Comparison of ENCODE assay signal across 20 cellular contexts in genomic region chr2:183610724-183611123, GRCh38.
DNase-seq lines count a peak whose midpoint lies in the region; ATAC-seq and TF ChIP-seq lines count a peak whose summit lies in the region.
"Had no signal": no experiment of that assay in that cellular context is flagged by ENCODE, and none has a peak within 500 bp of the region (broad histone marks: within the 10 kb centered on the region; RNA-seq: fewer than 3 reads in every experiment).

No MANE protein-coding gene starts in this region.

- H3K4me3 ChIP-seq in retinal pigment epithelial cell (ENCODE audit: low read length): no peak overlapping the region
- H3K4me3 ChIP-seq: K562, thyroid gland had no signal

- DNase-seq in DMS 273 (lab: John Stamatoyannopoulos, UW; ENCODE audit: unreplicated experiment): peak; percentile 12
- DNase-seq in DMS 273 treated with DMSO at 0.1 percent for 48 hours (lab: John Stamatoyannopoulos, UW): no peak
- peak; percentile 8 for DNase-seq in NCI-H226
- DNase-seq in iPS DF 19.7 (ENCODE audit: low read depth, low spot score): peak; percentile 15
- no peak for DNase-seq in retinal pigment epithelial cell (ENCODE audit: low read depth)
- no peak for DNase-seq in activated CD4-positive, alpha-beta T cell treated with anti-CD3 and anti-CD28 coated beads, Interleukin-2, amount 50 U/mL, for 4 hours
- DNase-seq in NCI-H446 (lab: John Stamatoyannopoulos, UW): no peak
- DNase-seq: activated CD4-positive, alpha-beta T cell treated with anti-CD3 and anti-CD28 coated beads for 48 hours; activated naive CD4-positive, alpha-beta T cell treated with anti-CD3 and anti-CD28 coated beads for 36 hours; CD8-positive, alpha-beta T cell; DND-41; effector CD8-positive, alpha-beta T cell; foreskin fibroblast; NCI-H1436; NCI-H524; stimulated activated naive CD8-positive, alpha-beta T cell treated with anti-CD3 and anti-CD28 coated beads, Interleukin-15, amount 100 ng/mL, for 72 hours; T-helper 2 cell; thyroid gland had no signal

- no peak for ATAC-seq in GM18505 (IDR thresholded peaks at IDR 0.05; ENCODE audit: unreplicated experiment)
- ATAC-seq: CD8-positive, alpha-beta T cell; K562; stimulated activated naive CD8-positive, alpha-beta T cell treated with anti-CD3 and anti-CD28 coated beads, Interleukin-15, amount 100 ng/mL, for 72 hours had no signal

- no peak for TF ChIP-seq POLR2A in GM18505 (IDR thresholded peaks at IDR 0.05; ENCODE audit: borderline replicate concordance, extremely low read depth, insufficient read depth, insufficient read length)

- peak; percentile 11 for TF ChIP-seq CTCF in retinal pigment epithelial cell (conservative IDR thresholded peaks at IDR 0.05; ENCODE audit: low read depth, low read length)

Comparison
In these comparisons a context has a peak if more than half of its experiments do, and no peak if none do; other contexts are left out.
1. DNase-seq: peak in DMS 273 (single experiment), NCI-H226 (single experiment) and iPS DF 19.7 (single experiment); none in DMS 273 treated with DMSO at 0.1 percent for 48 hours (single experiment), retinal pigment epithelial cell (single experiment), activated CD4-positive, alpha-beta T cell treated with anti-CD3 and anti-CD28 coated beads, Interleukin-2, amount 50 U/mL, for 4 hours (0 of 2) and NCI-H446 (0 of 2).